1 cellular context compared by ENCODE assay signal in genomic region chr1:205488074-205488723, GRCh38.
TF ChIP-seq lines count a peak whose summit lies in the region.

No MANE protein-coding gene starts in this region.

TF ChIP-seq in IMR-90, 13 proteins besides CTCF, POLR2A, EP300 and RAD21 (continued from another document):
- TF ChIP-seq MAZ (IDR thresholded peaks at IDR 0.05; ENCODE audit: borderline replicate concordance, low read depth, low read length): no peak
- no peak for TF ChIP-seq MXI1 (IDR thresholded peaks at IDR 0.05; ENCODE audit: borderline replicate concordance, low read depth, low read length)
- peak; percentile 58 for TF ChIP-seq CEBPB (IDR thresholded peaks at IDR 0.05; ENCODE audit: low read depth, low read length)
- TF ChIP-seq SMC3 (IDR thresholded peaks at IDR 0.05; ENCODE audit: low read depth, low read length): peak; percentile 79
- TF ChIP-seq BHLHE40 (IDR thresholded peaks at IDR 0.05; ENCODE audit: low read depth, low read length): no peak
